In the genomic region with DNA sequence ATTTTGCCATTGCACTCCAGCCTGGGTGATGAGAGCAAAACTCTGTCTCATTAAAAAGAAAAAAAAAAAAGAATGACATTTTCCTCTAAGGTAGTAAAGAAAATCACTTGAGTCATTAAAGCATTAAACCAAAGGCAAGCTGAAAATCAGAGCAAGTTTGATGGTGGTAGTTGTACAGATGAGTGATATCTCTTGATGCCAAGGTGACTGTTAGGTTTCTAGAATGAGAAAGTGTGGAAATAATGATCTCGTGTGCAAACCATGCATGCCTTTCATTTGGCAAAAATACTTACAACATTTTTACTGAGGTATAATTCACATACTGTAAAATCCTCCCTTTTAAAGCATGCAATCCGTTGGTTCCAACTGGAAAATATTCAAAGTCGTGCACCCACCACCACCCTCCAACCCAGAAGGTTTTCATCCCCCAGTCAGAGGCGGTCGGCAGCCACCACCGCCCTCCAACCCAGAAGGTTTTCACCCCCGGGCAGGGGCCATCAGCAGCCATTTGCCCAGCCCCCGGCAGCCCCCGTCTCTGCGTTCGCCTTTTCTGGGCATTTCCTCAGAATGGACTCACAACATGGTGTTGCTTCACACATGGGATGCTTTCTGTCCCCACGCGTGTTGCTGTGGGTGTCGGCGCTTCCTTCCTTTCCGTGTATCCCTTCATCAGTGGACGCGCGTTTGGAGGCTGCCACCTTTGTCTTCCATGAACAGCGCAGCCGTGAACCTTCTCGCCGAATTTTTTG, we compare ENCODE assay signal across 14 cellular contexts.
DNase-seq lines count a peak whose midpoint lies in the region; ATAC-seq, FAIRE-seq and TF ChIP-seq lines count a peak whose summit lies in the region.
"Had no signal": no experiment of that assay in that cellular context is flagged by ENCODE, and none has a peak within 500 bp of the region (broad histone marks: within the 10 kb centered on the region; RNA-seq: fewer than 3 reads in every experiment).

No MANE protein-coding gene starts in this region.

- H3K79me2 ChIP-seq in astrocyte (ENCODE audit: insufficient read depth, low read length) (no peaks in the 10 kb centered on the region), mesendoderm (ENCODE audit: control insufficient read depth, insufficient read depth, low read length) (no peaks in the 10 kb centered on the region)

- peaks cover 14% of the 10 kb centered on the region for H3K79me1 ChIP-seq in mesendoderm (ENCODE audit: low read length)

- H3K27me3 ChIP-seq in astrocyte (ENCODE audit: insufficient read depth, low read length) (no peaks in the 10 kb centered on the region), mesendoderm (ENCODE audit: insufficient read depth, low read length, poor library complexity) (no peaks in the 10 kb centered on the region)

- TF ChIP-seq CTCF in GM20000 (IDR thresholded peaks at IDR 0.05; ENCODE audit: extremely low read depth, missing control alignments) (no peak), astrocyte (IDR thresholded peaks at IDR 0.05; ENCODE audit: insufficient read depth, low read depth, low read length) (no peak)

- H4K20me1 ChIP-seq in astrocyte (ENCODE audit: insufficient read depth, low read length), result no peaks in the 10 kb centered on the region

- H3K9me3 ChIP-seq in astrocyte (ENCODE audit: insufficient read depth, low read depth, low read length), result no peaks in the 10 kb centered on the region
- no peaks in the 10 kb centered on the region for H3K9me3 ChIP-seq in T-helper 17 cell (ENCODE audit: control insufficient read depth, low read length, poor library complexity, severe bottlenecking)

- H3K9ac ChIP-seq in astrocyte (ENCODE audit: low read length) (no peak overlapping the region), mesendoderm (ENCODE audit: low read length) (no peak overlapping the region)

- peaks cover 37% of the 10 kb centered on the region for H3K4me1 Mint-ChIP-seq in astrocyte (ENCODE audit: low read depth, unreplicated experiment)
- peaks cover 10% of the 10 kb centered on the region for H3K4me1 Mint-ChIP-seq in T-helper 17 cell

- peak overlapping the region; percentile 29 for H3K23ac ChIP-seq in mesendoderm (ENCODE audit: low read length)

- no peak overlapping the region for H3K4ac ChIP-seq in mesendoderm (ENCODE audit: low read depth, low read length)

- H2AFZ ChIP-seq in astrocyte (ENCODE audit: low read depth, low read length), result no peak overlapping the region

- H3K27ac Mint-ChIP-seq in astrocyte (ENCODE audit: unreplicated experiment) (peak overlapping the region; percentile 76), T-helper 17 cell (no peak overlapping the region)

- H3K4me3 ChIP-seq in astrocyte (ENCODE audit: insufficient read depth, low read depth, low read length) (no peak overlapping the region), mesendoderm (ENCODE audit: low read length) (no peak overlapping the region)
- H3K4me3 ChIP-seq: SK-N-MC had no signal

- H3K4me3 Mint-ChIP-seq in astrocyte (ENCODE audit: unreplicated experiment), result no peak overlapping the region
- no peak overlapping the region for H3K4me3 Mint-ChIP-seq in T-helper 17 cell

- H4K5ac ChIP-seq in mesendoderm (ENCODE audit: low read length), result no peak overlapping the region

- H3K56ac ChIP-seq in mesendoderm (ENCODE audit: low read length), result peak overlapping the region; percentile 35

- H3K4me2 ChIP-seq in astrocyte (ENCODE audit: low read length) (no peak overlapping the region), mesendoderm (ENCODE audit: low read length) (no peak overlapping the region)

- no peak overlapping the region for H2BK5ac ChIP-seq in mesendoderm (ENCODE audit: low read length)

- FAIRE-seq in astrocyte (lab: Jason Lieb, UNC), result no peak
- FAIRE-seq: small intestine had no signal

- no peak overlapping the region for H2BK120ac ChIP-seq in mesendoderm (ENCODE audit: low read depth, low read length)

- H3K27me3 Mint-ChIP-seq in astrocyte (ENCODE audit: low read depth, unreplicated experiment) (no peaks in the 10 kb centered on the region), T-helper 17 cell (no peaks in the 10 kb centered on the region)

- H2AK5ac ChIP-seq in mesendoderm (ENCODE audit: low read length), result no peak overlapping the region

- H3K36me3 ChIP-seq in astrocyte (ENCODE audit: insufficient read depth, low read length) (no peaks in the 10 kb centered on the region), mesendoderm (ENCODE audit: control insufficient read depth, insufficient read depth, low read length) (no peaks in the 10 kb centered on the region)

- WGBS in mesendoderm (ENCODE audit: extremely low coverage, insufficient coverage, low lambda C conversion rate), result no CpG with 5 or more reads among the region's 23 CpGs

- H3K4me1 ChIP-seq in astrocyte (ENCODE audit: insufficient read depth, low read length), result peaks cover 8% of the 10 kb centered on the region
- peaks cover 5% of the 10 kb centered on the region for H3K4me1 ChIP-seq in mesendoderm (ENCODE audit: control insufficient read depth, low read depth, low read length)

- no peak overlapping the region for H3K18ac ChIP-seq in mesendoderm (ENCODE audit: low read length)

- no peaks in the 10 kb centered on the region for H3K36me3 Mint-ChIP-seq in astrocyte (ENCODE audit: low read depth, unreplicated experiment)
- H3K36me3 Mint-ChIP-seq in T-helper 17 cell (ENCODE audit: low read depth), result no peaks in the 10 kb centered on the region

- H2BK15ac ChIP-seq in mesendoderm (replicated peaks; ENCODE audit: low read depth), result no peak overlapping the region

- ATAC-seq in HG03196 (IDR thresholded peaks at IDR 0.05; ENCODE audit: unreplicated experiment), result no peak
- no peak for ATAC-seq in T-helper 17 cell
- ATAC-seq in GM18520 (IDR thresholded peaks at IDR 0.05; ENCODE audit: unreplicated experiment), result no peak

- H4K8ac ChIP-seq in mesendoderm (ENCODE audit: low read depth, low read length), result no peak overlapping the region

- DNase-seq in AG08396 (ENCODE audit: low spot score) (peak; percentile 51), GM20000 (ENCODE audit: low spot score) (peak; percentile 28), astrocyte (ENCODE audit: low read depth) (peak; percentile 27), mesendoderm (peak; percentile 34), amniotic stem cell (lab: John Stamatoyannopoulos, UW) (no peak), T-helper 17 cell (no peak)
- DNase-seq: activated naive CD4-positive, alpha-beta T cell; effector CD4-positive, alpha-beta T cell; GOT3; small intestine; stimulated activated naive CD4-positive, alpha-beta T cell had no signal

- H3K27ac ChIP-seq in astrocyte (ENCODE audit: low read depth, low read length) (no peak overlapping the region), mesendoderm (ENCODE audit: low read depth, low read length) (no peak overlapping the region)
- H3K27ac ChIP-seq: SK-N-MC had no signal

- H3K9me3 Mint-ChIP-seq in astrocyte (ENCODE audit: unreplicated experiment), result peaks cover 2% of the 10 kb centered on the region

Comparison
In these comparisons a context has a peak if more than half of its experiments do, and no peak if none do; other contexts are left out.
1. DNase-seq: peak in AG08396 (single experiment), GM20000 (single experiment), astrocyte (single experiment) and mesendoderm (single experiment); none in amniotic stem cell (single experiment) and T-helper 17 cell (0 of 3).